ENCODE assay signal across 1 cellular context in genomic region chr12:68497702-68498101, GRCh38.
A peak's percentile ranks its signal among the peaks of the same experiment; 100 is the strongest.
TF ChIP-seq lines count a peak whose summit lies in the region.

No MANE protein-coding gene starts in this region.

TF ChIP-seq in K562, 482 proteins besides CTCF, POLR2A, EP300 and RAD21 (continued from another document):
- TF ChIP-seq KDM1A (IDR thresholded peaks at IDR 0.05) (peak; percentile 75 to 80), BACH1 (tag; IDR thresholded peaks at IDR 0.05) (peak; percentile 83), SMARCA5 (IDR thresholded peaks at IDR 0.05) (no peak), HDAC2 (IDR thresholded peaks at IDR 0.05) (peak; percentile 66; the same call in 1 of the 2 replicates), CBFA2T3 (IDR thresholded peaks at IDR 0.05) (peak; percentile 63), SOX6 (IDR thresholded peaks at IDR 0.05) (peak; percentile 71; the same call in 1 of the 2 replicates), LEF1 (IDR thresholded peaks at IDR 0.05) (0 out of 2 replicates have a peak, but pooled peaks have one; percentile 16), NEUROD1 (IDR thresholded peaks at IDR 0.05; ENCODE audit: borderline replicate concordance, low read depth, low read length, partially characterized antibody) (no peak), ATF1 (CRISPR knock-in tag; IDR thresholded peaks at IDR 0.05) (no peak), ATF1 (tag; IDR thresholded peaks at IDR 0.05) (peak; percentile 24; the same call in 1 of the 2 replicates), TBL1XR1 (IDR thresholded peaks at IDR 0.05; ENCODE audit: low read length in 2 of 2) (0 out of 4 replicates have a peak, but pooled peaks of 1 of the 2 experiments have one; percentile 18), KDM4B (IDR thresholded peaks at IDR 0.05; ENCODE audit: borderline replicate concordance in 2 of 2, low read depth in 1 of 2) (no peak), HMBOX1 (IDR thresholded peaks at IDR 0.05) (peak; percentile 94), HDAC1 (IDR thresholded peaks at IDR 0.05) (peak in 1 of 2 experiments; percentile 54; a peak in 1 of 4 replicates), ZNF143 (CRISPR knock-in tag; IDR thresholded peaks at IDR 0.05) (no peak), U2AF1 (optimal IDR thresholded peaks at IDR 0.05; ENCODE audit: low read depth, low read length) (no peak), TBP (optimal IDR thresholded peaks at IDR 0.05; ENCODE audit: low read depth, low read length) (no peak), C11orf30 (IDR thresholded peaks at IDR 0.05; ENCODE audit: low read depth) (peak; percentile 84), ZSCAN32 (CRISPR knock-in tag; IDR thresholded peaks at IDR 0.05) (no peak), TEAD1 (CRISPR knock-in tag; IDR thresholded peaks at IDR 0.05) (peak; percentile 91 to 96), TCF3 (CRISPR knock-in tag; IDR thresholded peaks at IDR 0.05) (peak; percentile 73), ZNF589 (CRISPR knock-in tag; IDR thresholded peaks at IDR 0.05; ENCODE audit: low read depth) (no peak), ZKSCAN3 (CRISPR knock-in tag; IDR thresholded peaks at IDR 0.05) (no peak), KLF1 (tag; IDR thresholded peaks at IDR 0.05) (no peak), FOSL1 (tag; conservative IDR thresholded peaks at IDR 0.05) (peak; percentile 86), ZNF12 (CRISPR knock-in tag; IDR thresholded peaks at IDR 0.05) (no peak)
- TF ChIP-seq, protein P1, sequence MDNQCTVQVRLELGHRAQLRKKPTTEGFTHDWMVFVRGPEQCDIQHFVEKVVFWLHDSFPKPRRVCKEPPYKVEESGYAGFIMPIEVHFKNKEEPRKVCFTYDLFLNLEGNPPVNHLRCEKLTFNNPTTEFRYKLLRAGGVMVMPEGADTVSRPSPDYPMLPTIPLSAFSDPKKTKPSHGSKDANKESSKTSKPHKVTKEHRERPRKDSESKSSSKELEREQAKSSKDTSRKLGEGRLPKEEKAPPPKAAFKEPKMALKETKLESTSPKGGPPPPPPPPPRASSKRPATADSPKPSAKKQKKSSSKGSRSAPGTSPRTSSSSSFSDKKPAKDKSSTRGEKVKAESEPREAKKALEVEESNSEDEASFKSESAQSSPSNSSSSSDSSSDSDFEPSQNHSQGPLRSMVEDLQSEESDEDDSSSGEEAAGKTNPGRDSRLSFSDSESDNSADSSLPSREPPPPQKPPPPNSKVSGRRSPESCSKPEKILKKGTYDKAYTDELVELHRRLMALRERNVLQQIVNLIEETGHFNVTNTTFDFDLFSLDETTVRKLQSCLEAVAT (IDR thresholded peaks at IDR 0.05): peak in 1 of 2 experiments; percentile 74; a peak in 2 of 4 replicates
- TF ChIP-seq, protein P2, sequence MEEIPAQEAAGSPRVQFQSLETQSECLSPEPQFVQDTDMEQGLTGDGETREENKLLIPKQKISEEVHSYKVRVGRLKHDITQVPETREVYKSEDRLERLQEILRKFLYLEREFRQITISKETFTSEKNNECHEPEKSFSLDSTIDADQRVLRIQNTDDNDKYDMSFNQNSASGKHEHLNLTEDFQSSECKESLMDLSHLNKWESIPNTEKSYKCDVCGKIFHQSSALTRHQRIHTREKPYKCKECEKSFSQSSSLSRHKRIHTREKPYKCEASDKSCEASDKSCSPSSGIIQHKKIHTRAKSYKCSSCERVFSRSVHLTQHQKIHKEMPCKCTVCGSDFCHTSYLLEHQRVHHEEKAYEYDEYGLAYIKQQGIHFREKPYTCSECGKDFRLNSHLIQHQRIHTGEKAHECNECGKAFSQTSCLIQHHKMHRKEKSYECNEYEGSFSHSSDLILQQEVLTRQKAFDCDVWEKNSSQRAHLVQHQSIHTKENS (CRISPR knock-in tag; IDR thresholded peaks at IDR 0.05): no peak
- TF ChIP-seq, protein P3, sequence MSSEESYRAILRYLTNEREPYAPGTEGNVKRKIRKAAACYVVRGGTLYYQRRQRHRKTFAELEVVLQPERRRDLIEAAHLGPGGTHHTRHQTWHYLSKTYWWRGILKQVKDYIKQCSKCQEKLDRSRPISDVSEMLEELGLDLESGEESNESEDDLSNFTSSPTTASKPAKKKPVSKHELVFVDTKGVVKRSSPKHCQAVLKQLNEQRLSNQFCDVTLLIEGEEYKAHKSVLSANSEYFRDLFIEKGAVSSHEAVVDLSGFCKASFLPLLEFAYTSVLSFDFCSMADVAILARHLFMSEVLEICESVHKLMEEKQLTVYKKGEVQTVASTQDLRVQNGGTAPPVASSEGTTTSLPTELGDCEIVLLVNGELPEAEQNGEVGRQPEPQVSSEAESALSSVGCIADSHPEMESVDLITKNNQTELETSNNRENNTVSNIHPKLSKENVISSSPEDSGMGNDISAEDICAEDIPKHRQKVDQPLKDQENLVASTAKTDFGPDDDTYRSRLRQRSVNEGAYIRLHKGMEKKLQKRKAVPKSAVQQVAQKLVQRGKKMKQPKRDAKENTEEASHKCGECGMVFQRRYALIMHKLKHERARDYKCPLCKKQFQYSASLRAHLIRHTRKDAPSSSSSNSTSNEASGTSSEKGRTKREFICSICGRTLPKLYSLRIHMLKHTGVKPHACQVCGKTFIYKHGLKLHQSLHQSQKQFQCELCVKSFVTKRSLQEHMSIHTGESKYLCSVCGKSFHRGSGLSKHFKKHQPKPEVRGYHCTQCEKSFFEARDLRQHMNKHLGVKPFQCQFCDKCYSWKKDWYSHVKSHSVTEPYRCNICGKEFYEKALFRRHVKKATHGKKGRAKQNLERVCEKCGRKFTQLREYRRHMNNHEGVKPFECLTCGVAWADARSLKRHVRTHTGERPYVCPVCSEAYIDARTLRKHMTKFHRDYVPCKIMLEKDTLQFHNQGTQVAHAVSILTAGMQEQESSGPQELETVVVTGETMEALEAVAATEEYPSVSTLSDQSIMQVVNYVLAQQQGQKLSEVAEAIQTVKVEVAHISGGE (CRISPR knock-in tag; IDR thresholded peaks at IDR 0.05): 0 out of 6 replicates have a peak, but pooled peaks of 1 of the 3 experiments have one; percentile 24
